1 cellular context compared by ENCODE assay signal in the genomic region with DNA sequence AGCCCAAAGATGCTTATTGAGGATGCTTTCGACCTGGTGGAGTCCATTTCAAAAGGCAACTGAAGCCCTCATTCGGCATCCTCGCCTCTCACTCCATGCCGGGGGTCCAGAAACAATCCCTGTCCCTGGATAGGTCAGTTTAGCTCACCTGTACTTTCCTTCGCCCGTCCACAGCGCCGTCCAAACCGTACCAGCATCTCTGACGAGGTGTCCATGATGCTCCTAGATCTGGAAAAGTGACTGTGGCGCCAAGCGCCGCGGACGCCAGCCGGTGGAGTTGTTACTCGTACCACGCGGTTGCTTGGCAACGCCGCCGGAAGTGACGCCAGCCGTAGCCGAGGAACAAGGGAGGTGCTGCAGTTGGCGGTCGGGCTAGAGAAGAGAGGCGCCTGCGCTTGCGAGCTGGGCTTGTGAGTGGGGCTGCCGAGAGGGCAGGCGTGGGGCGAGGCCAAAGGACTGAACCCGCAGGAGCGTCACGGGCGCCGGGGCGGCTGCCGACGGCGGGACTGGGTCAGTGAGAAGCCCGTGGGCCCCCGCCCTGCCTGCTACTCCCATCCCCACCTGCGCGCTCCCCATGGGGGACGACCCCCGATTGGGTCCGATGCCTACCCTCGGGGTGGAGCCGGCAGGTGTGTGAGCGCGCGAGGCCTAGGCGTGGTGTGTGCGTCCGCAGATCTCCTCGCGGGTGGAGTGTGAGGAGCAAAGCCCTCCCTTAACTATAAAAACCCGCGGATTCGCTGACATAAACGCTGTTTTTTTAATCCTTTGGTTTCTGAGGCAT.
TF ChIP-seq lines count a peak whose summit lies in the region.

A gene with protein sequence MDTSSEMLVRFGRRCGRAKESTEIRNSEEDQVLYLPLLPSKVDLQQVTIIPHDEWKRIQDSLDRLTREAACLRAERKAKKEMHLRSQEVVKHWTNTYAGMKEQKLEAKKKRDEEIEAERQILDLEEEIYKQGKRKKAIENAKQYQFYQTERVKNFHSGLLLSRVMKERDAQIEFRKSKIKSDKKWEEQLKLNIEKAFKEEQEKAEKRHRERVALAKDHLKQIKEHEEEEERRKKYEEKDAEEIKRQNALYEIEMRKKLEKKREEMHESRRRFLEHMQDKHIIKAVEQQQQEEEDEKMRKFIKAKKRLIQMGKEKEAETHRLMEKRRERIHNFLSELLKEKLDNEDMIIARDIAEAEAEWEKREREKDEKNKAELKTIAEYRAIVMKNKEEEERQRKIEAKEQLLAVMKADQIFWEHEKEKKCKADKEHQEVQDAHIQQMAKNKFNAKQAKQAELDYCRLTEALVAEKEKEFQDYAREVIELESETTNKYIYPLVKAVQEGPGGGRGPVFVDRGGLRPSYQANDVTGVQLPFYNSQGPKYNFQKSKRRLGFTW (minus strand): TSS at position 293 of the 781 bp plus-strand sequence. CDS start 78 bp downstream, at position 215.
A gene with protein sequence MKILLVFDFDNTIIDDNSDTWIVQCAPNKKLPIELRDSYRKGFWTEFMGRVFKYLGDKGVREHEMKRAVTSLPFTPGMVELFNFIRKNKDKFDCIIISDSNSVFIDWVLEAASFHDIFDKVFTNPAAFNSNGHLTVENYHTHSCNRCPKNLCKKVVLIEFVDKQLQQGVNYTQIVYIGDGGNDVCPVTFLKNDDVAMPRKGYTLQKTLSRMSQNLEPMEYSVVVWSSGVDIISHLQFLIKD (plus strand): TSS at position 357 of the 781 bp plus-strand sequence. CDS start 6,503 bp downstream, outside the sequence.

TF ChIP-seq in K562, 482 proteins besides CTCF, POLR2A, EP300 and RAD21 (continued from another document and continues in another):
- TF ChIP-seq, protein P1, sequence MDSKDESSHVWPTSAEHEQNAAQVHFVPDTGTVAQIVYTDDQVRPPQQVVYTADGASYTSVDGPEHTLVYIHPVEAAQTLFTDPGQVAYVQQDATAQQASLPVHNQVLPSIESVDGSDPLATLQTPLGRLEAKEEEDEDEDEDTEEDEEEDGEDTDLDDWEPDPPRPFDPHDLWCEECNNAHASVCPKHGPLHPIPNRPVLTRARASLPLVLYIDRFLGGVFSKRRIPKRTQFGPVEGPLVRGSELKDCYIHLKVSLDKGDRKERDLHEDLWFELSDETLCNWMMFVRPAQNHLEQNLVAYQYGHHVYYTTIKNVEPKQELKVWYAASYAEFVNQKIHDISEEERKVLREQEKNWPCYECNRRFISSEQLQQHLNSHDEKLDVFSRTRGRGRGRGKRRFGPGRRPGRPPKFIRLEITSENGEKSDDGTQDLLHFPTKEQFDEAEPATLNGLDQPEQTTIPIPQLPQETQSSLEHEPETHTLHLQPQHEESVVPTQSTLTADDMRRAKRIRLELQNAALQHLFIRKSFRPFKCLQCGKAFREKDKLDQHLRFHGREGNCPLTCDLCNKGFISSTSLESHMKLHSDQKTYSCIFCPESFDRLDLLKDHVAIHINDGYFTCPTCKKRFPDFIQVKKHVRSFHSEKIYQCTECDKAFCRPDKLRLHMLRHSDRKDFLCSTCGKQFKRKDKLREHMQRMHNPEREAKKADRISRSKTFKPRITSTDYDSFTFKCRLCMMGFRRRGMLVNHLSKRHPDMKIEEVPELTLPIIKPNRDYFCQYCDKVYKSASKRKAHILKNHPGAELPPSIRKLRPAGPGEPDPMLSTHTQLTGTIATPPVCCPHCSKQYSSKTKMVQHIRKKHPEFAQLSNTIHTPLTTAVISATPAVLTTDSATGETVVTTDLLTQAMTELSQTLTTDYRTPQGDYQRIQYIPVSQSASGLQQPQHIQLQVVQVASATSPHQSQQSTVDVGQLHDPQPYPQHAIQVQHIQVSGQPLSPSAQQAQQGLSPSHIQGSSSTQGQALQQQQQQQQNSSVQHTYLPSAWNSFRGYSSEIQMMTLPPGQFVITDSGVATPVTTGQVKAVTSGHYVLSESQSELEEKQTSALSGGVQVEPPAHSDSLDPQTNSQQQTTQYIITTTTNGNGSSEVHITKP (IDR thresholded peaks at IDR 0.05; ENCODE audit: partially characterized antibody), result peak; percentile 49
- TF ChIP-seq ZNF263 (CRISPR knock-in tag; IDR thresholded peaks at IDR 0.05; ENCODE audit: borderline replicate concordance), result peak; percentile 71; the same call in 1 of the 2 replicates
- TF ChIP-seq, protein P2, sequence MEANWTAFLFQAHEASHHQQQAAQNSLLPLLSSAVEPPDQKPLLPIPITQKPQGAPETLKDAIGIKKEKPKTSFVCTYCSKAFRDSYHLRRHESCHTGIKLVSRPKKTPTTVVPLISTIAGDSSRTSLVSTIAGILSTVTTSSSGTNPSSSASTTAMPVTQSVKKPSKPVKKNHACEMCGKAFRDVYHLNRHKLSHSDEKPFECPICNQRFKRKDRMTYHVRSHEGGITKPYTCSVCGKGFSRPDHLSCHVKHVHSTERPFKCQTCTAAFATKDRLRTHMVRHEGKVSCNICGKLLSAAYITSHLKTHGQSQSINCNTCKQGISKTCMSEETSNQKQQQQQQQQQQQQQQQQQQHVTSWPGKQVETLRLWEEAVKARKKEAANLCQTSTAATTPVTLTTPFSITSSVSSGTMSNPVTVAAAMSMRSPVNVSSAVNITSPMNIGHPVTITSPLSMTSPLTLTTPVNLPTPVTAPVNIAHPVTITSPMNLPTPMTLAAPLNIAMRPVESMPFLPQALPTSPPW (CRISPR knock-in tag; IDR thresholded peaks at IDR 0.05), result peak; percentile 78
- TF ChIP-seq JUN (IDR thresholded peaks at IDR 0.05; ENCODE audit: borderline replicate concordance, low read depth, low read length), result peak; percentile 54; the same call in 1 of the 2 replicates
- TF ChIP-seq JUN (CRISPR knock-in tag; IDR thresholded peaks at IDR 0.05; ENCODE audit: borderline replicate concordance), result no peak; the same call in 1 of the 2 replicates
- peak; percentile 97 for TF ChIP-seq FOXJ3 (CRISPR knock-in tag; IDR thresholded peaks at IDR 0.05)
- TF ChIP-seq HIVEP1 (CRISPR knock-in tag; IDR thresholded peaks at IDR 0.05), result no peak
- TF ChIP-seq FOXJ2 (tag; IDR thresholded peaks at IDR 0.05), result peak; percentile 99
- TF ChIP-seq, protein P3, sequence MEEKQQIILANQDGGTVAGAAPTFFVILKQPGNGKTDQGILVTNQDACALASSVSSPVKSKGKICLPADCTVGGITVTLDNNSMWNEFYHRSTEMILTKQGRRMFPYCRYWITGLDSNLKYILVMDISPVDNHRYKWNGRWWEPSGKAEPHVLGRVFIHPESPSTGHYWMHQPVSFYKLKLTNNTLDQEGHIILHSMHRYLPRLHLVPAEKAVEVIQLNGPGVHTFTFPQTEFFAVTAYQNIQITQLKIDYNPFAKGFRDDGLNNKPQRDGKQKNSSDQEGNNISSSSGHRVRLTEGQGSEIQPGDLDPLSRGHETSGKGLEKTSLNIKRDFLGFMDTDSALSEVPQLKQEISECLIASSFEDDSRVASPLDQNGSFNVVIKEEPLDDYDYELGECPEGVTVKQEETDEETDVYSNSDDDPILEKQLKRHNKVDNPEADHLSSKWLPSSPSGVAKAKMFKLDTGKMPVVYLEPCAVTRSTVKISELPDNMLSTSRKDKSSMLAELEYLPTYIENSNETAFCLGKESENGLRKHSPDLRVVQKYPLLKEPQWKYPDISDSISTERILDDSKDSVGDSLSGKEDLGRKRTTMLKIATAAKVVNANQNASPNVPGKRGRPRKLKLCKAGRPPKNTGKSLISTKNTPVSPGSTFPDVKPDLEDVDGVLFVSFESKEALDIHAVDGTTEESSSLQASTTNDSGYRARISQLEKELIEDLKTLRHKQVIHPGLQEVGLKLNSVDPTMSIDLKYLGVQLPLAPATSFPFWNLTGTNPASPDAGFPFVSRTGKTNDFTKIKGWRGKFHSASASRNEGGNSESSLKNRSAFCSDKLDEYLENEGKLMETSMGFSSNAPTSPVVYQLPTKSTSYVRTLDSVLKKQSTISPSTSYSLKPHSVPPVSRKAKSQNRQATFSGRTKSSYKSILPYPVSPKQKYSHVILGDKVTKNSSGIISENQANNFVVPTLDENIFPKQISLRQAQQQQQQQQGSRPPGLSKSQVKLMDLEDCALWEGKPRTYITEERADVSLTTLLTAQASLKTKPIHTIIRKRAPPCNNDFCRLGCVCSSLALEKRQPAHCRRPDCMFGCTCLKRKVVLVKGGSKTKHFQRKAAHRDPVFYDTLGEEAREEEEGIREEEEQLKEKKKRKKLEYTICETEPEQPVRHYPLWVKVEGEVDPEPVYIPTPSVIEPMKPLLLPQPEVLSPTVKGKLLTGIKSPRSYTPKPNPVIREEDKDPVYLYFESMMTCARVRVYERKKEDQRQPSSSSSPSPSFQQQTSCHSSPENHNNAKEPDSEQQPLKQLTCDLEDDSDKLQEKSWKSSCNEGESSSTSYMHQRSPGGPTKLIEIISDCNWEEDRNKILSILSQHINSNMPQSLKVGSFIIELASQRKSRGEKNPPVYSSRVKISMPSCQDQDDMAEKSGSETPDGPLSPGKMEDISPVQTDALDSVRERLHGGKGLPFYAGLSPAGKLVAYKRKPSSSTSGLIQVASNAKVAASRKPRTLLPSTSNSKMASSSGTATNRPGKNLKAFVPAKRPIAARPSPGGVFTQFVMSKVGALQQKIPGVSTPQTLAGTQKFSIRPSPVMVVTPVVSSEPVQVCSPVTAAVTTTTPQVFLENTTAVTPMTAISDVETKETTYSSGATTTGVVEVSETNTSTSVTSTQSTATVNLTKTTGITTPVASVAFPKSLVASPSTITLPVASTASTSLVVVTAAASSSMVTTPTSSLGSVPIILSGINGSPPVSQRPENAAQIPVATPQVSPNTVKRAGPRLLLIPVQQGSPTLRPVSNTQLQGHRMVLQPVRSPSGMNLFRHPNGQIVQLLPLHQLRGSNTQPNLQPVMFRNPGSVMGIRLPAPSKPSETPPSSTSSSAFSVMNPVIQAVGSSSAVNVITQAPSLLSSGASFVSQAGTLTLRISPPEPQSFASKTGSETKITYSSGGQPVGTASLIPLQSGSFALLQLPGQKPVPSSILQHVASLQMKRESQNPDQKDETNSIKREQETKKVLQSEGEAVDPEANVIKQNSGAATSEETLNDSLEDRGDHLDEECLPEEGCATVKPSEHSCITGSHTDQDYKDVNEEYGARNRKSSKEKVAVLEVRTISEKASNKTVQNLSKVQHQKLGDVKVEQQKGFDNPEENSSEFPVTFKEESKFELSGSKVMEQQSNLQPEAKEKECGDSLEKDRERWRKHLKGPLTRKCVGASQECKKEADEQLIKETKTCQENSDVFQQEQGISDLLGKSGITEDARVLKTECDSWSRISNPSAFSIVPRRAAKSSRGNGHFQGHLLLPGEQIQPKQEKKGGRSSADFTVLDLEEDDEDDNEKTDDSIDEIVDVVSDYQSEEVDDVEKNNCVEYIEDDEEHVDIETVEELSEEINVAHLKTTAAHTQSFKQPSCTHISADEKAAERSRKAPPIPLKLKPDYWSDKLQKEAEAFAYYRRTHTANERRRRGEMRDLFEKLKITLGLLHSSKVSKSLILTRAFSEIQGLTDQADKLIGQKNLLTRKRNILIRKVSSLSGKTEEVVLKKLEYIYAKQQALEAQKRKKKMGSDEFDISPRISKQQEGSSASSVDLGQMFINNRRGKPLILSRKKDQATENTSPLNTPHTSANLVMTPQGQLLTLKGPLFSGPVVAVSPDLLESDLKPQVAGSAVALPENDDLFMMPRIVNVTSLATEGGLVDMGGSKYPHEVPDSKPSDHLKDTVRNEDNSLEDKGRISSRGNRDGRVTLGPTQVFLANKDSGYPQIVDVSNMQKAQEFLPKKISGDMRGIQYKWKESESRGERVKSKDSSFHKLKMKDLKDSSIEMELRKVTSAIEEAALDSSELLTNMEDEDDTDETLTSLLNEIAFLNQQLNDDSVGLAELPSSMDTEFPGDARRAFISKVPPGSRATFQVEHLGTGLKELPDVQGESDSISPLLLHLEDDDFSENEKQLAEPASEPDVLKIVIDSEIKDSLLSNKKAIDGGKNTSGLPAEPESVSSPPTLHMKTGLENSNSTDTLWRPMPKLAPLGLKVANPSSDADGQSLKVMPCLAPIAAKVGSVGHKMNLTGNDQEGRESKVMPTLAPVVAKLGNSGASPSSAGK (IDR thresholded peaks at IDR 0.05), result peak; percentile 93
- TF ChIP-seq NEUROD1 (IDR thresholded peaks at IDR 0.05; ENCODE audit: borderline replicate concordance, low read depth, low read length, partially characterized antibody), result peak; percentile 58
- peak; percentile 59; the same call in 1 of the 2 replicates for TF ChIP-seq ESRRA (IDR thresholded peaks at IDR 0.05; ENCODE audit: borderline replicate concordance, low read depth)
- no peak for TF ChIP-seq NR4A1 (CRISPR knock-in tag; IDR thresholded peaks at IDR 0.05)
- TF ChIP-seq NR4A1 (tag; IDR thresholded peaks at IDR 0.05), result 0 out of 2 replicates have a peak, but pooled peaks have one; percentile 43
- TF ChIP-seq HDAC2 (IDR thresholded peaks at IDR 0.05), result peak; percentile 66; the same call in 1 of the 2 replicates
- TF ChIP-seq, protein P4, sequence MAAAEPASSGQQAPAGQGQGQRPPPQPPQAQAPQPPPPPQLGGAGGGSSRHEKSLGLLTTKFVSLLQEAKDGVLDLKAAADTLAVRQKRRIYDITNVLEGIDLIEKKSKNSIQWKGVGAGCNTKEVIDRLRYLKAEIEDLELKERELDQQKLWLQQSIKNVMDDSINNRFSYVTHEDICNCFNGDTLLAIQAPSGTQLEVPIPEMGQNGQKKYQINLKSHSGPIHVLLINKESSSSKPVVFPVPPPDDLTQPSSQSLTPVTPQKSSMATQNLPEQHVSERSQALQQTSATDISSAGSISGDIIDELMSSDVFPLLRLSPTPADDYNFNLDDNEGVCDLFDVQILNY (CRISPR knock-in tag; IDR thresholded peaks at IDR 0.05), result 0 out of 2 replicates have a peak, but pooled peaks have one; percentile 50
- TF ChIP-seq, protein P5, sequence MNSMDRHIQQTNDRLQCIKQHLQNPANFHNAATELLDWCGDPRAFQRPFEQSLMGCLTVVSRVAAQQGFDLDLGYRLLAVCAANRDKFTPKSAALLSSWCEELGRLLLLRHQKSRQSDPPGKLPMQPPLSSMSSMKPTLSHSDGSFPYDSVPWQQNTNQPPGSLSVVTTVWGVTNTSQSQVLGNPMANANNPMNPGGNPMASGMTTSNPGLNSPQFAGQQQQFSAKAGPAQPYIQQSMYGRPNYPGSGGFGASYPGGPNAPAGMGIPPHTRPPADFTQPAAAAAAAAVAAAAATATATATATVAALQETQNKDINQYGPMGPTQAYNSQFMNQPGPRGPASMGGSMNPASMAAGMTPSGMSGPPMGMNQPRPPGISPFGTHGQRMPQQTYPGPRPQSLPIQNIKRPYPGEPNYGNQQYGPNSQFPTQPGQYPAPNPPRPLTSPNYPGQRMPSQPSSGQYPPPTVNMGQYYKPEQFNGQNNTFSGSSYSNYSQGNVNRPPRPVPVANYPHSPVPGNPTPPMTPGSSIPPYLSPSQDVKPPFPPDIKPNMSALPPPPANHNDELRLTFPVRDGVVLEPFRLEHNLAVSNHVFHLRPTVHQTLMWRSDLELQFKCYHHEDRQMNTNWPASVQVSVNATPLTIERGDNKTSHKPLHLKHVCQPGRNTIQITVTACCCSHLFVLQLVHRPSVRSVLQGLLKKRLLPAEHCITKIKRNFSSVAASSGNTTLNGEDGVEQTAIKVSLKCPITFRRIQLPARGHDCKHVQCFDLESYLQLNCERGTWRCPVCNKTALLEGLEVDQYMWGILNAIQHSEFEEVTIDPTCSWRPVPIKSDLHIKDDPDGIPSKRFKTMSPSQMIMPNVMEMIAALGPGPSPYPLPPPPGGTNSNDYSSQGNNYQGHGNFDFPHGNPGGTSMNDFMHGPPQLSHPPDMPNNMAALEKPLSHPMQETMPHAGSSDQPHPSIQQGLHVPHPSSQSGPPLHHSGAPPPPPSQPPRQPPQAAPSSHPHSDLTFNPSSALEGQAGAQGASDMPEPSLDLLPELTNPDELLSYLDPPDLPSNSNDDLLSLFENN (IDR thresholded peaks at IDR 0.05; ENCODE audit: low read depth in 2 of 2, low read length in 2 of 2), result peak; percentile 8 to 56; a peak in 1 of 4 replicates
- peak; percentile 17; the same call in 1 of the 2 replicates for TF ChIP-seq TOE1 (IDR thresholded peaks at IDR 0.05; ENCODE audit: borderline replicate concordance)
- no peak for TF ChIP-seq TOE1 (CRISPR knock-in tag; IDR thresholded peaks at IDR 0.05; ENCODE audit: borderline replicate concordance, low read depth)
